Comparison of ENCODE assay signal across 1 cellular context in genomic region chr16:52004343-52004742, GRCh38.
"Had no signal": no experiment of that assay in that cellular context is flagged by ENCODE, and none has a peak within 500 bp of the region (broad histone marks: within the 10 kb centered on the region; RNA-seq: fewer than 3 reads in every experiment).

No MANE protein-coding gene starts in this region.

- H3K9me3 ChIP-seq: MG63 had no signal

- H3K36me3 ChIP-seq: MG63 had no signal

- H3K27me3 ChIP-seq: MG63 had no signal

- H3K4me3 ChIP-seq: MG63 had no signal
